21 cellular contexts compared by ENCODE assay signal in genomic region chr7:15580604-15581351, GRCh38. TPM values are rescaled to one million over a fixed set of nuclear protein-coding genes. Genes with fewer than 3 reads are reported as not detected.
DNase-seq lines count a peak whose midpoint lies in the region; ATAC-seq, FAIRE-seq and TF ChIP-seq lines count a peak whose summit lies in the region.
"Had no signal": no experiment of that assay in that cellular context is flagged by ENCODE, and none has a peak within 500 bp of the region (broad histone marks: within the 10 kb centered on the region; RNA-seq: fewer than 3 reads in every experiment).

No MANE protein-coding gene starts in this region.

- H3K27me3 ChIP-seq in left ventricle myocardium inferior (ENCODE audit: low read depth) = no peaks in the 10 kb centered on the region
- no peaks in the 10 kb centered on the region for H3K27me3 ChIP-seq in right atrium auricular region
- H3K27me3 ChIP-seq in mesenchymal stem cell (ENCODE audit: control insufficient read depth in 1 of 2, insufficient read depth in 1 of 2, low read length in 2 of 2) = no peaks in the 10 kb centered on the region
- no peaks in the 10 kb centered on the region for H3K27me3 ChIP-seq in thoracic aorta (replicated peaks; ENCODE audit: insufficient read depth)
- H3K27me3 ChIP-seq: BE2C had no signal

- no peak overlapping the region for H3K14ac ChIP-seq in mesenchymal stem cell (ENCODE audit: low read length in 2 of 2)

- H2BK120ac ChIP-seq in mesenchymal stem cell (ENCODE audit: low read depth, low read length) = no peak overlapping the region

- H3K27ac ChIP-seq in left ventricle myocardium inferior (replicated peaks) = peak overlapping the region; percentile 21
- H3K27ac ChIP-seq in right atrium auricular region = no peak overlapping the region
- H3K27ac ChIP-seq in mesenchymal stem cell (ENCODE audit: low read length, poor library complexity, severe bottlenecking) = no peak overlapping the region
- peak overlapping the region in 1 of 2 donors; percentile 38 for H3K27ac ChIP-seq in thoracic aorta
- H3K27ac ChIP-seq: RWPE1 had no signal

- peak overlapping the region; percentile 29 for H2BK15ac ChIP-seq in mesenchymal stem cell (ENCODE audit: low read depth, poor library complexity, severe bottlenecking)

- no peak overlapping the region for H3K4me3 ChIP-seq in left ventricle myocardium inferior
- H3K4me3 ChIP-seq in right atrium auricular region = no peak overlapping the region
- H3K4me3 ChIP-seq in mesenchymal stem cell (ENCODE audit: insufficient read depth in 1 of 2, low read depth in 1 of 2, low read length in 2 of 2) = no peak overlapping the region
- peak overlapping the region; percentile 20 for H3K4me3 ChIP-seq in thoracic aorta
- H3K4me3 ChIP-seq: K562 had no signal

- H2AK5ac ChIP-seq in mesenchymal stem cell (ENCODE audit: low read length, severe bottlenecking) = no peak overlapping the region

- no peak overlapping the region for H3K23ac ChIP-seq in mesenchymal stem cell (ENCODE audit: low read length in 2 of 2)

- FAIRE-seq in frontal cortex (lab: Jason Lieb, UNC) = no peak
- FAIRE-seq: H1, K562 had no signal

- DNase-seq in left ventricle myocardium inferior (no peak), right atrium auricular region (ENCODE audit: low spot score) (no peak), dermis blood vessel endothelial cell (peak; percentile 67), mesenchymal stem cell (peak; percentile 52), thoracic aorta (ENCODE audit: low spot score) (no peak), frontal cortex (ENCODE audit: low spot score in 2 of 2) (no peak), NCI-H748 (lab: John Stamatoyannopoulos, UW; ENCODE audit: unreplicated experiment) (no peak)
- no peak for DNase-seq in activated naive CD4-positive, alpha-beta T cell treated with Interleukin-2 at 50 U/mL for 16 hours
- DNase-seq: 8988T; BE2C; CD4-positive, CD25-positive, alpha-beta regulatory T cell; COR-L47; GF-D8; NCI-H1694 treated with DMSO at 0.1 percent for 48 hours; NCI-H2227 treated with DMSO at 0.1 percent for 48 hours; NCI-H524; PC-3; SIG-M5 had no signal

- no peak overlapping the region for H2AFZ ChIP-seq in mesenchymal stem cell (ENCODE audit: low read depth, low read length)

- H3K4me2 ChIP-seq in mesenchymal stem cell (ENCODE audit: low read length, poor library complexity, severe bottlenecking) = no peak overlapping the region

- peaks cover 17% of the 10 kb centered on the region for H3K9me3 ChIP-seq in left ventricle myocardium inferior (replicated peaks)
- H3K9me3 ChIP-seq in right atrium auricular region = peaks cover 0 to 11% of the 10 kb centered on the region in 2 donors
- H3K9me3 ChIP-seq in mesenchymal stem cell (ENCODE audit: control insufficient read depth, low read length) = peaks cover 16% of the 10 kb centered on the region
- H3K9me3 ChIP-seq in thoracic aorta = no peaks in the 10 kb centered on the region
- H3K9me3 ChIP-seq: BE2C had no signal

- no peak overlapping the region for H2BK5ac ChIP-seq in mesenchymal stem cell (ENCODE audit: low read depth, low read length, poor library complexity, severe bottlenecking)

- TF ChIP-seq CTCF in left ventricle myocardium inferior (IDR thresholded peaks at IDR 0.05; ENCODE audit: borderline replicate concordance) (no peak), right atrium auricular region (IDR thresholded peaks at IDR 0.05) (no peak), thoracic aorta (IDR thresholded peaks at IDR 0.05) (no peak)

- intact Hi-C loops in left ventricle myocardium inferior (cut with micrococcal nuclease) = no loop called here

- no peak overlapping the region for H4K91ac ChIP-seq in mesenchymal stem cell (ENCODE audit: low read length)

- 81% methylated on average over 3 of the region's 3 CpGs for WGBS in mesenchymal stem cell

- H3K79me1 ChIP-seq in mesenchymal stem cell (replicated peaks; ENCODE audit: low read length, poor library complexity, severe bottlenecking) = no peaks in the 10 kb centered on the region

- H2BK12ac ChIP-seq in mesenchymal stem cell (ENCODE audit: low read length in 2 of 2) = no peak overlapping the region

- H4K8ac ChIP-seq in mesenchymal stem cell (ENCODE audit: low read length) = no peak overlapping the region

- H3K9ac ChIP-seq in mesenchymal stem cell (ENCODE audit: low read length) = no peak overlapping the region

- ATAC-seq in thoracic aorta (ENCODE audit: insufficient number of reproducible peaks, low FRiP score, low read depth) = no peak
- ATAC-seq: K562, PC-3 had no signal

- peaks cover 10% of the 10 kb centered on the region for H3K4me1 ChIP-seq in left ventricle myocardium inferior
- H3K4me1 ChIP-seq in right atrium auricular region = peaks cover 0 to 9% of the 10 kb centered on the region in 2 donors
- no peaks in the 10 kb centered on the region for H3K4me1 ChIP-seq in mesenchymal stem cell (ENCODE audit: control insufficient read depth, insufficient read depth, low read depth, low read length)
- peaks cover 0 to 9% of the 10 kb centered on the region in 2 donors for H3K4me1 ChIP-seq in thoracic aorta (ENCODE audit: control insufficient read depth in 1 of 2, low read depth in 2 of 2)
- H3K4me1 ChIP-seq: BE2C had no signal

- H3K18ac ChIP-seq in mesenchymal stem cell (ENCODE audit: low read depth in 1 of 2, low read length in 2 of 2) = no peak overlapping the region

- no peaks in the 10 kb centered on the region for H3K36me3 ChIP-seq in left ventricle myocardium inferior
- H3K36me3 ChIP-seq in right atrium auricular region = no peaks in the 10 kb centered on the region
- H3K36me3 ChIP-seq in mesenchymal stem cell (ENCODE audit: control insufficient read depth in 1 of 2, insufficient read depth in 2 of 2, low read depth in 1 of 2, low read length in 2 of 2) = no peaks in the 10 kb centered on the region
- no peaks in the 10 kb centered on the region for H3K36me3 ChIP-seq in thoracic aorta
- H3K36me3 ChIP-seq: BE2C had no signal

- H3K4ac ChIP-seq in mesenchymal stem cell (ENCODE audit: low read depth in 1 of 2, low read length in 2 of 2) = no peak overlapping the region

RNA-seq across cellular contexts. Expression of gene AGMO, which starts 19.0 kb away (rescaled TPM):
- total RNA-seq in left ventricle myocardium inferior (0.36 TPM), right atrium auricular region (under 1 TPM in 1 of 2 donors, not detected in 1; 0.48 TPM), dermis blood vessel endothelial cell (1.9 and 6.7 TPM in 2 replicates), thoracic aorta (1 to 10 TPM in 1 of 2 donors, under 1 TPM in 1; 0.85 to 3.0 TPM), frontal cortex (under 0.01 TPM)
- polyA plus RNA-seq in mesenchymal stem cell (2013, experiment 1 of 2) = not detected
- polyA plus RNA-seq in mesenchymal stem cell (2013, experiment 2 of 2) = 0.01 TPM
- total RNA-seq: CD4-positive, CD25-positive, alpha-beta regulatory T cell had no signal
- polyA plus RNA-seq: CD4-positive, CD25-positive, alpha-beta regulatory T cell had no signal

Comparison
In these comparisons a context has a peak if more than half of its experiments do, and no peak if none do; other contexts are left out.
1. DNase-seq: peak in dermis blood vessel endothelial cell (single experiment) and mesenchymal stem cell (single experiment); none in left ventricle myocardium inferior (single experiment), right atrium auricular region (single experiment), thoracic aorta (single experiment), frontal cortex (0 of 2), activated naive CD4-positive, alpha-beta T cell treated with Interleukin-2 at 50 U/mL for 16 hours (single experiment) and NCI-H748 (single experiment).